Comparison of ENCODE assay signal across 8 cellular contexts in genomic region chr4:153151535-153152452, GRCh38.
DNase-seq lines count a peak whose midpoint lies in the region; ATAC-seq and FAIRE-seq lines count a peak whose summit lies in the region.

No MANE protein-coding gene starts in this region.

- FAIRE-seq in islet of Langerhans (lab: Jason Lieb, UNC), result peak; percentile 33

- DNase-seq in DMS153 (lab: John Stamatoyannopoulos, UW) (peak; percentile 76), NCI-H526 treated with DMSO at 0.1 percent for 48 hours (lab: John Stamatoyannopoulos, UW) (peak; percentile 85), astrocyte of the hippocampus (ENCODE audit: low read depth, low spot score) (peak; percentile 94)
- DNase-seq in stimulated activated CD4-positive, alpha-beta T cell treated with anti-CD3 and anti-CD28 coated beads, Interleukin-1b, Interleukin-23, amount 100 ng/mL, for 24 hours (ENCODE audit: low read depth in 4 of 4, low spot score in 1 of 4), result peak in 3 of 4 experiments; percentile 16 to 47 (median 42)

- ATAC-seq in HG02981 (IDR thresholded peaks at IDR 0.05; ENCODE audit: unreplicated experiment), result peak; percentile 30
- no peak for ATAC-seq in HG02571 (IDR thresholded peaks at IDR 0.05; ENCODE audit: unreplicated experiment)
- ATAC-seq in GM21619 (IDR thresholded peaks at IDR 0.05; ENCODE audit: unreplicated experiment), result no peak

Comparison
In these comparisons a context has a peak if more than half of its experiments do, and no peak if none do; other contexts are left out.
1. DNase-seq: peak in every context shown above with its lines; median percentile 94 in astrocyte of the hippocampus; 85 in NCI-H526 treated with DMSO at 0.1 percent for 48 hours; 76 in DMS153; 42 in stimulated activated CD4-positive, alpha-beta T cell treated with anti-CD3 and anti-CD28 coated beads, Interleukin-1b, Interleukin-23, amount 100 ng/mL, for 24 hours.